16 cellular contexts compared by ENCODE assay signal in genomic region chr2:70985283-70985688, GRCh38. TPM values are rescaled to one million over a fixed set of nuclear protein-coding genes. Genes with fewer than 3 reads are reported as not detected.
A peak's percentile ranks its signal among the peaks of the same experiment; 100 is the strongest.
DNase-seq lines count a peak whose midpoint lies in the region; ATAC-seq and TF ChIP-seq lines count a peak whose summit lies in the region.
"Had no signal": no experiment of that assay in that cellular context is flagged by ENCODE, and none has a peak within 500 bp of the region (broad histone marks: within the 10 kb centered on the region; RNA-seq: fewer than 3 reads in every experiment).

No MANE protein-coding gene starts in this region.

- H3K27me3 ChIP-seq in spleen (replicated peaks in 1 of 7) (no peaks in the 10 kb centered on the region), brain microvascular endothelial cell (replicated peaks) (no peaks in the 10 kb centered on the region)

- H3K36me3 ChIP-seq in spleen (peaks cover 0 to 58% (median 41%) of the 10 kb centered on the region in 6 donors), mucosa of descending colon (ENCODE audit: low read depth) (peaks cover 6% of the 10 kb centered on the region), brain microvascular endothelial cell (replicated peaks) (peaks cover 25% of the 10 kb centered on the region)

- peaks cover 20% of the 10 kb centered on the region for H3K4me1 Mint-ChIP-seq in endothelial cell (ENCODE audit: unreplicated experiment)

- H3K9me3 ChIP-seq in spleen (no peaks in the 10 kb centered on the region), mucosa of descending colon (no peaks in the 10 kb centered on the region)

- H3K27ac ChIP-seq in spleen = no peak overlapping the region
- no peak overlapping the region for H3K27ac ChIP-seq in brain microvascular endothelial cell
- H3K27ac ChIP-seq: PC-9 had no signal

- H3K4me3 ChIP-seq in spleen = no peak overlapping the region
- H3K4me3 ChIP-seq in mucosa of descending colon = no peak overlapping the region
- H3K4me3 ChIP-seq in brain microvascular endothelial cell (ENCODE audit: low read depth, low read length) = no peak overlapping the region
- H3K4me3 ChIP-seq: PC-9 had no signal

- 66 to 89% (median 69%) methylated on average over 4 to 5 of the region's 5 CpGs for WGBS in spleen, 5 donors

- intact Hi-C loops in spleen (cut with DNase I; ENCODE audit: low total_unique reads) = no loop called here
- intact Hi-C loops in posterior vena cava (cut with DNase I) = no loop called here
- intact Hi-C loops in mucosa of descending colon (cut with DNase I, micrococcal nuclease) = no loop called here

- peaks cover 13% of the 10 kb centered on the region for H3K27me3 Mint-ChIP-seq in endothelial cell (ENCODE audit: unreplicated experiment)

- TF ChIP-seq CTCF in endothelial cell (IDR thresholded peaks at IDR 0.05; ENCODE audit: unreplicated experiment) (no peak), spleen (IDR thresholded peaks at IDR 0.05 in 8 of 11, conservative IDR thresholded peaks at IDR 0.05 in 3 of 11) (no peak), mucosa of descending colon (IDR thresholded peaks at IDR 0.05) (no peak), brain microvascular endothelial cell (IDR thresholded peaks at IDR 0.05; ENCODE audit: low read depth, low read length, missing control alignments) (no peak)

- peak; percentile 52 for DNase-seq in activated CD8-positive, alpha-beta memory T cell treated with anti-CD3 and anti-CD28 coated beads, Interleukin-2, amount 50 U/mL, for 48 hours
- no peak for DNase-seq in activated CD8-positive, alpha-beta memory T cell treated with anti-CD3 and anti-CD28 coated beads for 24 hours
- DNase-seq in endothelial cell (ENCODE audit: low spot score) (no peak), spleen (peak; percentile 63), posterior vena cava (ENCODE audit: low spot score) (no peak), mucosa of descending colon (no peak), brain microvascular endothelial cell (no peak)
- DNase-seq: DMS79 treated with DMSO at 0.1 percent for 48 hours, NCI-H1092 treated with DMSO at 0.1 percent for 48 hours, NCI-H2107, NCI-H2227 treated with DMSO at 0.1 percent for 48 hours, NCI-H524 had no signal

- no peak overlapping the region for H3K27ac Mint-ChIP-seq in endothelial cell (ENCODE audit: unreplicated experiment)
- H3K27ac Mint-ChIP-seq: GM23338 had no signal

- peaks cover 50% of the 10 kb centered on the region for H3K36me3 Mint-ChIP-seq in endothelial cell (ENCODE audit: low read depth, unreplicated experiment)

- in situ Hi-C loops in brain microvascular endothelial cell (cut with HindIII; ENCODE audit: low pct_ligation_motif_present, low sequenced_read_pairs) = no loop called here

- peaks cover 4 to 20% (median 12%) of the 10 kb centered on the region in 6 donors for H3K4me1 ChIP-seq in spleen
- H3K4me1 ChIP-seq in mucosa of descending colon (ENCODE audit: low read depth) = peaks cover 4% of the 10 kb centered on the region

- no peaks in the 10 kb centered on the region for H3K9me3 Mint-ChIP-seq in endothelial cell (ENCODE audit: unreplicated experiment)
- H3K9me3 Mint-ChIP-seq: GM23338 had no signal

- ATAC-seq in GM19452 (IDR thresholded peaks at IDR 0.05; ENCODE audit: unreplicated experiment) (peak; percentile 14), mucosa of descending colon (no peak)

- TF ChIP-seq POLR2A in spleen (IDR thresholded peaks at IDR 0.05) = no peak

- peak overlapping the region; percentile 25 for H3K4me3 Mint-ChIP-seq in endothelial cell (ENCODE audit: unreplicated experiment)

RNA-seq across cellular contexts. Expression of gene ANKRD53, which starts 6.9 kb away (rescaled TPM):
- 0.56 TPM for total RNA-seq in endothelial cell (ENCODE audit: unreplicated experiment)
- total RNA-seq in spleen = 1 to 10 TPM in 3 of 7 donors, under 1 TPM in 2, not detected in 2; 0.39 to 1.7 (median 1.3) TPM
- under 1 TPM; 0.22 to 0.72 (median 0.27) TPM for polyA plus RNA-seq in spleen
- total RNA-seq in posterior vena cava = 1 to 10 TPM; 1.4 to 2.3 TPM
- 1 to 10 TPM in 1 of 3 donors, under 1 TPM in 2; 0.23 to 1.8 (median 0.75) TPM for total RNA-seq in mucosa of descending colon
- total RNA-seq: A172, PC-9 had no signal

RNA-seq across cellular contexts. Expression of gene TEX261, which starts 9.4 kb away (rescaled TPM):
- total RNA-seq in endothelial cell (ENCODE audit: unreplicated experiment) (37.1 TPM), spleen (10 to 100 TPM; 28.6 to 55.7 (median 39.8) TPM), posterior vena cava (10 to 100 TPM; 44.3 to 50.4 TPM), mucosa of descending colon (10 to 100 TPM; 51.0 to 63.0 (median 51.4) TPM)
- polyA plus RNA-seq in spleen = 10 to 100 TPM in 2 of 3 donors, 1 to 10 TPM in 1; 8.7 to 21.7 (median 12.9) TPM

RNA-seq across cellular contexts. Expression of gene ATP6V1B1, which starts 49.6 kb away (rescaled TPM):
- total RNA-seq in endothelial cell (ENCODE audit: unreplicated experiment) (not detected), spleen (not detected), posterior vena cava (1 to 10 TPM in 1 of 2 donors, under 1 TPM in 1; 0.48 to 1.4 TPM), mucosa of descending colon (not detected)
- polyA plus RNA-seq in spleen = under 1 TPM in 2 of 3 donors, not detected in 1; 0.06 to 0.11 TPM
- total RNA-seq: GM23338 had no signal
- polyA plus RNA-seq: GM23338 had no signal

Comparison
In these comparisons a context has a peak if more than half of its experiments do, and no peak if none do; other contexts are left out.
1. DNase-seq: peak in activated CD8-positive, alpha-beta memory T cell treated with anti-CD3 and anti-CD28 coated beads, Interleukin-2, amount 50 U/mL, for 48 hours (single experiment) and spleen (single experiment); none in activated CD8-positive, alpha-beta memory T cell treated with anti-CD3 and anti-CD28 coated beads for 24 hours (single experiment), endothelial cell (single experiment), posterior vena cava (single experiment), mucosa of descending colon (0 of 3) and brain microvascular endothelial cell (single experiment).